Comparison of ENCODE assay signal across 1 cellular context in genomic region chr2:96119389-96119751, GRCh38.
TF ChIP-seq lines count a peak whose summit lies in the region.

No MANE protein-coding gene starts in this region.

TF ChIP-seq in K562, 482 proteins besides CTCF, POLR2A, EP300 and RAD21:
- TF ChIP-seq, protein P1, sequence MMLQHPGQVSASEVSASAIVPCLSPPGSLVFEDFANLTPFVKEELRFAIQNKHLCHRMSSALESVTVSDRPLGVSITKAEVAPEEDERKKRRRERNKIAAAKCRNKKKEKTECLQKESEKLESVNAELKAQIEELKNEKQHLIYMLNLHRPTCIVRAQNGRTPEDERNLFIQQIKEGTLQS (IDR thresholded peaks at IDR 0.05): peak; percentile 82
- TF ChIP-seq, protein P1 (CRISPR knock-in tag; conservative IDR thresholded peaks at IDR 0.05): no peak
- TF ChIP-seq ZNF175 (CRISPR knock-in tag; IDR thresholded peaks at IDR 0.05; ENCODE audit: low read depth) (no peak), ZNF12 (CRISPR knock-in tag; IDR thresholded peaks at IDR 0.05) (no peak), GTF2F1 (IDR thresholded peaks at IDR 0.05; ENCODE audit: low read depth, low read length) (no peak), CBX8 (IDR thresholded peaks at IDR 0.05; ENCODE audit: borderline replicate concordance, extremely low read depth, low read depth, low read length, poor library complexity, severe bottlenecking) (no peak), PCBP2 (IDR thresholded peaks at IDR 0.05; ENCODE audit: low read depth, low read length, poor library complexity, severe bottlenecking) (no peak), CEBPB (tag; IDR thresholded peaks at IDR 0.05) (peak; percentile 61; the same call in 1 of the 2 replicates), CREB3 (tag; conservative IDR thresholded peaks at IDR 0.05; ENCODE audit: low read depth) (no peak), ESRRA (IDR thresholded peaks at IDR 0.05; ENCODE audit: borderline replicate concordance, low read depth) (no peak), ERF (CRISPR knock-in tag; IDR thresholded peaks at IDR 0.05) (no peak), MED1 (CRISPR knock-in tag; IDR thresholded peaks at IDR 0.05; ENCODE audit: borderline replicate concordance) (no peak), ETS2 (tag; IDR thresholded peaks at IDR 0.05; ENCODE audit: borderline replicate concordance, poor library complexity, severe bottlenecking) (no peak), STAG1 (CRISPR knock-in tag; IDR thresholded peaks at IDR 0.05; ENCODE audit: borderline replicate concordance) (peak; percentile 11; the same call in 1 of the 2 replicates), CTBP1 (IDR thresholded peaks at IDR 0.05; ENCODE audit: borderline replicate concordance) (0 out of 2 replicates have a peak, but pooled peaks have one; percentile 33), MAZ (CRISPR knock-in tag; conservative IDR thresholded peaks at IDR 0.05 in 1 of 2, IDR thresholded peaks at IDR 0.05 in 1 of 2) (no peak), MAX (CRISPR knock-in tag; IDR thresholded peaks at IDR 0.05) (no peak), PTBP1 (IDR thresholded peaks at IDR 0.05; ENCODE audit: low read depth, low read length) (no peak), COPS2 (conservative IDR thresholded peaks at IDR 0.05) (no peak), E2F8 (IDR thresholded peaks at IDR 0.05; ENCODE audit: low read depth, partially characterized antibody) (no peak), CEBPG (CRISPR knock-in tag; IDR thresholded peaks at IDR 0.05) (peak; percentile 57; the same call in 1 of the 2 replicates), CEBPG (tag; conservative IDR thresholded peaks at IDR 0.05 in 1 of 2, IDR thresholded peaks at IDR 0.05 in 1 of 2) (peak in 1 of 2 experiments; percentile 56; a peak in 2 of 4 replicates), NUFIP1 (IDR thresholded peaks at IDR 0.05; ENCODE audit: partially characterized antibody) (no peak), HES1 (IDR thresholded peaks at IDR 0.05; ENCODE audit: low read depth) (no peak), SNAPC5 (CRISPR knock-in tag; IDR thresholded peaks at IDR 0.05) (no peak), GMEB1 (CRISPR knock-in tag; IDR thresholded peaks at IDR 0.05) (no peak), CHCHD3 (CRISPR knock-in tag; IDR thresholded peaks at IDR 0.05) (no peak), SMARCA5 (IDR thresholded peaks at IDR 0.05) (no peak), ETV5 (CRISPR knock-in tag; IDR thresholded peaks at IDR 0.05; ENCODE audit: low read depth) (no peak), ZBTB1 (CRISPR knock-in tag; IDR thresholded peaks at IDR 0.05; ENCODE audit: borderline replicate concordance, low read depth) (no peak), TARDBP (IDR thresholded peaks at IDR 0.05) (no peak), RBM14 (IDR thresholded peaks at IDR 0.05; ENCODE audit: borderline replicate concordance, insufficient read depth, low read depth, low read length) (no peak), NBN (IDR thresholded peaks at IDR 0.05; ENCODE audit: low read depth) (no peak), NFXL1 (CRISPR knock-in tag; IDR thresholded peaks at IDR 0.05) (no peak)
- TF ChIP-seq, protein P2, sequence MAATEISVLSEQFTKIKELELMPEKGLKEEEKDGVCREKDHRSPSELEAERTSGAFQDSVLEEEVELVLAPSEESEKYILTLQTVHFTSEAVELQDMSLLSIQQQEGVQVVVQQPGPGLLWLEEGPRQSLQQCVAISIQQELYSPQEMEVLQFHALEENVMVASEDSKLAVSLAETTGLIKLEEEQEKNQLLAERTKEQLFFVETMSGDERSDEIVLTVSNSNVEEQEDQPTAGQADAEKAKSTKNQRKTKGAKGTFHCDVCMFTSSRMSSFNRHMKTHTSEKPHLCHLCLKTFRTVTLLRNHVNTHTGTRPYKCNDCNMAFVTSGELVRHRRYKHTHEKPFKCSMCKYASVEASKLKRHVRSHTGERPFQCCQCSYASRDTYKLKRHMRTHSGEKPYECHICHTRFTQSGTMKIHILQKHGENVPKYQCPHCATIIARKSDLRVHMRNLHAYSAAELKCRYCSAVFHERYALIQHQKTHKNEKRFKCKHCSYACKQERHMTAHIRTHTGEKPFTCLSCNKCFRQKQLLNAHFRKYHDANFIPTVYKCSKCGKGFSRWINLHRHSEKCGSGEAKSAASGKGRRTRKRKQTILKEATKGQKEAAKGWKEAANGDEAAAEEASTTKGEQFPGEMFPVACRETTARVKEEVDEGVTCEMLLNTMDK (IDR thresholded peaks at IDR 0.05; ENCODE audit: borderline replicate concordance, insufficient read depth, low read depth, low read length, poor library complexity, severe bottlenecking): no peak
TF ChIP-seq in K562: peak in this region for 5.
